9 cellular contexts compared by ENCODE assay signal in the genomic region with DNA sequence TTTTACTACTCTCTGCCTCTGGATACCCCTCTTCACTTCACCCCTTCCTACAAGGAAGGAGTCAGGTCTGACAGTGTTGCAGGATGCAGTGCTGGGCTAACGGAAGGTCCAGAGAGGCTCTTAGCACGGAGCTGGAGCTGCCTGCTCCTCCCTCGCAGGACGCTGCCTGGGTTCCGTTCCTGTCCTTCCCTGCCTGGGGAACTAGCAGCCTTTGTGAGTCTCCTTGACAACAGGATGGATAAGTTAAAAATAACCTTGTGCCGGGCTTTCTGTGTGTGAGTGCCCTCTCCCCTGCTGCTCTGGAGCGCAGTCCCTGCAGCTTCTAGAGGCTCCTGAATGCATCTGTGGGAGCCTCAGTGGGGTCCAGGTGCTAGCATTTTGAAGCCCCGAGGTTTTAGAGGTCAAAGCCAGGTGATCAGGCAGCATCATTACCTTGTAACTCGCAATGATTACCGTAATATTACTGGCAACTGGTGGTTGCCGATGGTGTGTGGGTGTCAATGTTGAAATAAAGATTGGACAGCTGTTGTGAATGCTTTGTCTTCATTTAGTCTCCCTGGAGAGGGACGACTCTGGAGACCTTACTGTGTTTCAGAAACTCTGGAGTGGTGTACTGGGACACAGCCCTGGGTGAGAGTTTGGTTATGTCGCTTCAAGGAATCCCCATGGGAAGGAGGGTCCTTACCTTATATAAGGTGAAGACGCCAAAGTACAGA. TPM values are rescaled to one million over a fixed set of nuclear protein-coding genes. Genes with fewer than 3 reads are reported as not detected.
A peak's percentile ranks its signal among the peaks of the same experiment; 100 is the strongest.
DNase-seq lines count a peak whose midpoint lies in the region; ATAC-seq and TF ChIP-seq lines count a peak whose summit lies in the region.
"Had no signal": no experiment of that assay in that cellular context is flagged by ENCODE, and none has a peak within 500 bp of the region (broad histone marks: within the 10 kb centered on the region; RNA-seq: fewer than 3 reads in every experiment).

No MANE protein-coding gene starts in this region.

- H3K36me3 Mint-ChIP-seq in activated naive CD4-positive, alpha-beta T cell treated with anti-CD3 and anti-CD28 coated beads, Interleukin-2, amount 10 ng/mL, durations not matched to agents 7 days and 5 days, result peaks cover 12% of the 10 kb centered on the region

- H3K4me3 Mint-ChIP-seq in activated naive CD4-positive, alpha-beta T cell treated with anti-CD3 and anti-CD28 coated beads, Interleukin-2, amount 10 ng/mL, durations not matched to agents 7 days and 5 days, result no peak overlapping the region
- H3K4me3 Mint-ChIP-seq: activated T-helper 1 cell treated with anti-CD3 and anti-CD28 coated beads, Interleukin-12 subunit alpha, Interleukin-12 subunit beta, Interleukin-2, Interleukin-4 antibody, amounts not matched to agents 30 ng/mL and 10 ng/mL and 1 ng/mL, durations not matched to agents 14 hours and 24 hours and 36 hours had no signal

- no peaks in the 10 kb centered on the region for H3K27me3 ChIP-seq in uterus

- TF ChIP-seq CTCF in coronary artery (IDR thresholded peaks at IDR 0.05) (no peak), uterus (IDR thresholded peaks at IDR 0.05) (no peak)

- H3K27ac Mint-ChIP-seq in activated naive CD4-positive, alpha-beta T cell treated with anti-CD3 and anti-CD28 coated beads, Interleukin-2, amount 10 ng/mL, durations not matched to agents 7 days and 5 days, result peak overlapping the region; percentile 56
- H3K27ac Mint-ChIP-seq: activated T-helper 1 cell treated with anti-CD3 and anti-CD28 coated beads, Interleukin-12 subunit alpha, Interleukin-12 subunit beta, Interleukin-2, Interleukin-4 antibody, amounts not matched to agents 30 ng/mL and 10 ng/mL and 1 ng/mL, durations not matched to agents 14 hours and 24 hours and 36 hours had no signal

- intact Hi-C loops in uterus (cut with DNase I; ENCODE audit: low total_unique reads), result no loop called here

- H3K27ac ChIP-seq in coronary artery (peak overlapping the region; percentile 4 to 64), uterus (peak overlapping the region; percentile 47 to 63)

- DNase-seq in activated naive CD4-positive, alpha-beta T cell treated with anti-CD3 and anti-CD28 coated beads, Interleukin-2, amount 10 ng/mL, durations not matched to agents 7 days and 5 days, result no peak
- DNase-seq in activated naive CD4-positive, alpha-beta T cell (lab: John Stamatoyannopoulos, UW), result no peak
- DNase-seq in coronary artery (ENCODE audit: low spot score), result peak; percentile 79
- DNase-seq in midbrain (lab: John Stamatoyannopoulos, UW), result peak; percentile 67
- peak; percentile 34 to 38 for DNase-seq in uterus
- DNase-seq in stimulated activated CD4-positive, alpha-beta T cell treated with anti-CD3 and anti-CD28 coated beads, Interleukin-15, amount 100 ng/mL, for 24 hours, result no peak

- CTCF ChIA-PET in activated naive CD4-positive, alpha-beta T cell treated with anti-CD3 and anti-CD28 coated beads, Interleukin-2, amount 10 ng/mL, durations not matched to agents 7 days and 5 days (lab: Charles Lee), result interaction anchor here (1.1 to 3.3 kb wide), 2 partner anchors 21 to 45 kb away, joined by 3 to 13 read pairs; a partner anchor contains a TSS

- H3K27me3 Mint-ChIP-seq in activated naive CD4-positive, alpha-beta T cell treated with anti-CD3 and anti-CD28 coated beads, Interleukin-2, amount 10 ng/mL, durations not matched to agents 7 days and 5 days, result no peaks in the 10 kb centered on the region

- no peaks in the 10 kb centered on the region for H3K9me3 Mint-ChIP-seq in activated naive CD4-positive, alpha-beta T cell treated with anti-CD3 and anti-CD28 coated beads, Interleukin-2, amount 10 ng/mL, durations not matched to agents 7 days and 5 days
- H3K9me3 Mint-ChIP-seq: activated T-helper 1 cell treated with anti-CD3 and anti-CD28 coated beads, Interleukin-12 subunit alpha, Interleukin-12 subunit beta, Interleukin-2, Interleukin-4 antibody, amounts not matched to agents 30 ng/mL and 10 ng/mL and 1 ng/mL, durations not matched to agents 14 hours and 24 hours and 36 hours had no signal

- no peak for ATAC-seq in GM18867 (IDR thresholded peaks at IDR 0.05; ENCODE audit: unreplicated experiment)
- ATAC-seq in GM18505 (IDR thresholded peaks at IDR 0.05; ENCODE audit: unreplicated experiment), result no peak

- H3K4me3 ChIP-seq in coronary artery, result peak overlapping the region; percentile 8
- H3K4me3 ChIP-seq in uterus, result no peak overlapping the region

- TF ChIP-seq POLR2A in uterus (IDR thresholded peaks at IDR 0.05) (no peak), GM18505 (IDR thresholded peaks at IDR 0.05; ENCODE audit: borderline replicate concordance, extremely low read depth, insufficient read depth, insufficient read length) (no peak)

- no peaks in the 10 kb centered on the region for H3K36me3 ChIP-seq in uterus

- peaks cover 42% of the 10 kb centered on the region for H3K4me1 Mint-ChIP-seq in activated naive CD4-positive, alpha-beta T cell treated with anti-CD3 and anti-CD28 coated beads, Interleukin-2, amount 10 ng/mL, durations not matched to agents 7 days and 5 days

- H3K9me3 ChIP-seq in uterus, result no peaks in the 10 kb centered on the region

- no peaks in the 10 kb centered on the region for H3K4me1 ChIP-seq in uterus

RNA-seq across cellular contexts. Expression of a gene that starts 44.4 kb away (rescaled TPM):
- total RNA-seq in uterus, result 10 to 100 TPM; 22.5 to 66.6 (median 41.7) TPM

RNA-seq across cellular contexts. Expression of a gene that starts 51.5 kb away (rescaled TPM):
- total RNA-seq in uterus, result 100 to 1,000 TPM in 1 of 4 donors, 10 to 100 TPM in 3; 43.0 to 112 (median 59.6) TPM

RNA-seq across cellular contexts. Expression of a gene that starts 58.4 kb away (rescaled TPM):
- total RNA-seq in uterus, result 10 to 100 TPM; 66.1 to 94.1 (median 89.9) TPM

Comparison
In these comparisons a context has a peak if more than half of its experiments do, and no peak if none do; other contexts are left out.
1. DNase-seq: peak in coronary artery (single experiment), midbrain (single experiment) and uterus (2 of 2); none in activated naive CD4-positive, alpha-beta T cell treated with anti-CD3 and anti-CD28 coated beads, Interleukin-2, amount 10 ng/mL, durations not matched to agents 7 days and 5 days (single experiment), activated naive CD4-positive, alpha-beta T cell (0 of 4) and stimulated activated CD4-positive, alpha-beta T cell treated with anti-CD3 and anti-CD28 coated beads, Interleukin-15, amount 100 ng/mL, for 24 hours (single experiment).